Comparison of ENCODE assay signal across 1 cellular context in genomic region chr6:32096394-32097258, GRCh38.
TF ChIP-seq lines count a peak whose summit lies in the region.

No MANE protein-coding gene starts in this region.

TF ChIP-seq in HepG2, 621 proteins besides CTCF, POLR2A, EP300 and RAD21 (continued from another document and continues in another):
- TF ChIP-seq ZNF687 (CRISPR knock-in tag; IDR thresholded peaks at IDR 0.05), result peak; percentile 60
- TF ChIP-seq BATF2 (CRISPR knock-in tag; IDR thresholded peaks at IDR 0.05), result peak; percentile 27; the same call in 1 of the 2 replicates
- peak; percentile 48; the same call in 1 of the 2 replicates for TF ChIP-seq ZNF589 (CRISPR knock-in tag; conservative IDR thresholded peaks at IDR 0.05)
- peak; percentile 98; the same call in 1 of the 2 replicates for TF ChIP-seq MTF2 (CRISPR knock-in tag; IDR thresholded peaks at IDR 0.05; ENCODE audit: borderline replicate concordance)
- peak; percentile 42; the same call in 1 of the 2 replicates for TF ChIP-seq DNMT1 (CRISPR knock-in tag; IDR thresholded peaks at IDR 0.05)
- peak; percentile 12 for TF ChIP-seq XRCC5 (optimal IDR thresholded peaks at IDR 0.05; ENCODE audit: low read length)
- 0 out of 2 replicates have a peak, but pooled peaks have one; percentile 16 for TF ChIP-seq ZXDC (CRISPR knock-in tag; IDR thresholded peaks at IDR 0.05)
- TF ChIP-seq ZNF431 (CRISPR knock-in tag; IDR thresholded peaks at IDR 0.05; ENCODE audit: borderline replicate concordance, low read depth), result no peak
- 0 out of 2 replicates have a peak, but pooled peaks have one; percentile 70 for TF ChIP-seq ZNF276 (CRISPR knock-in tag; IDR thresholded peaks at IDR 0.05; ENCODE audit: low read depth)
- TF ChIP-seq ZBTB38 (CRISPR knock-in tag; IDR thresholded peaks at IDR 0.05), result peak; percentile 32; the same call in 1 of the 2 replicates
- peak; percentile 61; the same call in 1 of the 2 replicates for TF ChIP-seq FUBP1 (CRISPR knock-in tag; IDR thresholded peaks at IDR 0.05; ENCODE audit: borderline replicate concordance)
- no peak for TF ChIP-seq CAMTA2 (CRISPR knock-in tag; IDR thresholded peaks at IDR 0.05; ENCODE audit: borderline replicate concordance)
- 0 out of 2 replicates have a peak, but pooled peaks have one; percentile 68 for TF ChIP-seq ZNF552 (CRISPR knock-in tag; IDR thresholded peaks at IDR 0.05; ENCODE audit: borderline replicate concordance)
- no peak for TF ChIP-seq NONO (IDR thresholded peaks at IDR 0.05)
- TF ChIP-seq NONO (CRISPR knock-in tag; conservative IDR thresholded peaks at IDR 0.05), result peak; percentile 45; the same call in 1 of the 2 replicates
- no peak for TF ChIP-seq IRF1 (CRISPR knock-in tag; IDR thresholded peaks at IDR 0.05; ENCODE audit: low read depth)
- 0 out of 2 replicates have a peak, but pooled peaks have one; percentile 26 for TF ChIP-seq ZNF646 (CRISPR knock-in tag; IDR thresholded peaks at IDR 0.05)
- peak; percentile 22; the same call in 1 of the 2 replicates for TF ChIP-seq ZNF331 (CRISPR knock-in tag; IDR thresholded peaks at IDR 0.05)
- no peak for TF ChIP-seq ZUFSP (CRISPR knock-in tag; IDR thresholded peaks at IDR 0.05; ENCODE audit: borderline replicate concordance)
- 0 out of 2 replicates have a peak, but pooled peaks have one; percentile 19 for TF ChIP-seq ZNF598 (CRISPR knock-in tag; IDR thresholded peaks at IDR 0.05; ENCODE audit: borderline replicate concordance)
- TF ChIP-seq DZIP1 (CRISPR knock-in tag; IDR thresholded peaks at IDR 0.05), result 0 out of 2 replicates have a peak, but pooled peaks have one; percentile 26
- no peak for TF ChIP-seq RARA (CRISPR knock-in tag; IDR thresholded peaks at IDR 0.05)
